In the genomic region with DNA sequence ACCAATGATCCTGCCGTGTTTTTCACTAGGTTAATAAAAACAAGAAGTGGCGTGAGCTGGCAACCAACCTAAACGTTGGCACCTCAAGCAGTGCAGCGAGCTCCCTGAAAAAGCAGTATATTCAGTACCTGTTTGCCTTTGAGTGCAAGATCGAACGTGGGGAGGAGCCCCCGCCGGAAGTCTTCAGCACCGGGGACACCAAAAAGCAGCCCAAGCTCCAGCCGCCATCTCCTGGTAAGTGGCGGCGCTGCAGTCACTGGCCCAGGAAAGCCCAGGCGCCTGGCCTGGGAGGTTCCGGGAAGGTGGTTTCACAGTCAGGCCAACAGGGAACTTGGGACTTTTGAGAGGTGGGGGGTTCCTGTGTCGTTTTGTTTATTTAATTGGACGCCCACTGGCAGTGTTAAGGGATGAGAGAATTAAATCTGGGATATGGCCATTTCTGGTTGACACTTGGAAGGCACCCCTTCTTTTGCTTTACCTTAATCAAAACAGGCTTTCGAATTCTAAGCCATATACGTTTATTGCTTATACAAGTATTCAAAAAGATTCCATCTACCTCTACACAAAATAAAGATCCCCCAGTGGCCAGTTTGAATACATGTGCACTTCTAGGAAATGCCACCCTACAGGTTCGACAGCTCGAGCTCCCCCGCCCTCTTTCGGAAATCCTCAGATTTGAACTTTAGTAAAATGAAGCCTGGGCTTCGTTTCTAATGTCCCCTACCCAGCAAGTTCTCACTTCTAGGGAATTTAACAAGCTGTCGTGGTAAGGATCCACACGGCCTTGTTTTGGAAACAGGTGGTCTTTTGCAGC, we compare ENCODE assay signal across 8 cellular contexts.
DNase-seq lines count a peak whose midpoint lies in the region; ATAC-seq and TF ChIP-seq lines count a peak whose summit lies in the region.

No MANE protein-coding gene starts in this region.

- no peak for ATAC-seq in HG03565 (IDR thresholded peaks at IDR 0.05; ENCODE audit: unreplicated experiment)

- H3K4me3 Mint-ChIP-seq in endothelial cell (ENCODE audit: unreplicated experiment): no peak overlapping the region

- peaks cover 4% of the 10 kb centered on the region for H3K36me3 ChIP-seq in H7 (replicated peaks; ENCODE audit: control insufficient read depth, insufficient read depth, low read length)

- peaks cover 25% of the 10 kb centered on the region for H3K36me3 Mint-ChIP-seq in endothelial cell (ENCODE audit: low read depth, unreplicated experiment)

- no peak overlapping the region for H3K27ac Mint-ChIP-seq in endothelial cell (ENCODE audit: unreplicated experiment)

- H3K27me3 Mint-ChIP-seq in endothelial cell (ENCODE audit: unreplicated experiment): peaks cover 13% of the 10 kb centered on the region

- H3K4me3 ChIP-seq in AG10803 (ENCODE audit: low read length): no peak overlapping the region
- no peak overlapping the region for H3K4me3 ChIP-seq in H7 (ENCODE audit: insufficient read depth, low read depth, low read length)

- TF ChIP-seq CTCF in AG10803 (conservative IDR thresholded peaks at IDR 0.05; ENCODE audit: low read length): peak; percentile 89
- TF ChIP-seq CTCF in endothelial cell (IDR thresholded peaks at IDR 0.05; ENCODE audit: unreplicated experiment): peak; percentile 84

- DNase-seq in AG10803 (ENCODE audit: low read depth) (peak; percentile 57), H7 (peak; percentile 93), NCI-H774 (lab: John Stamatoyannopoulos, UW) (peak; percentile 16), endothelial cell (ENCODE audit: low spot score) (peak; percentile 68), middle frontal gyrus (ENCODE audit: extremely low spot score, low spot score) (peak; percentile 37)
- DNase-seq in activated CD8-positive, alpha-beta memory T cell treated with anti-CD3 and anti-CD28 coated beads, Interleukin-2, amount 50 U/mL, for 24 hours (ENCODE audit: extremely low read depth): peak; percentile 6
- peak; percentile 21 to 29 for DNase-seq in stimulated activated CD8-positive, alpha-beta memory T cell treated with anti-CD3 and anti-CD28 coated beads, Interleukin-2, amount 100 ng/mL, for 1 hour (ENCODE audit: low read depth in 2 of 2)

- no peaks in the 10 kb centered on the region for H3K9me3 Mint-ChIP-seq in endothelial cell (ENCODE audit: unreplicated experiment)

- peaks cover 3% of the 10 kb centered on the region for H3K4me1 Mint-ChIP-seq in endothelial cell (ENCODE audit: unreplicated experiment)

- H3K27me3 ChIP-seq in H7 (ENCODE audit: control insufficient read depth, insufficient read depth, low read length): no peaks in the 10 kb centered on the region

Comparison
In these comparisons a context has a peak if more than half of its experiments do, and no peak if none do; other contexts are left out.
1. DNase-seq: peak in every context shown above with its lines; median percentile 93 in H7; 68 in endothelial cell; 57 in AG10803; 37 in middle frontal gyrus; 25 in stimulated activated CD8-positive, alpha-beta memory T cell treated with anti-CD3 and anti-CD28 coated beads, Interleukin-2, amount 100 ng/mL, for 1 hour; 16 in NCI-H774; 6 in activated CD8-positive, alpha-beta memory T cell treated with anti-CD3 and anti-CD28 coated beads, Interleukin-2, amount 50 U/mL, for 24 hours.